ENCODE assay signal across 3 cellular contexts in genomic region chr20:60378620-60379019, GRCh38.
"Had no signal": no experiment of that assay in that cellular context is flagged by ENCODE, and none has a peak within 500 bp of the region (broad histone marks: within the 10 kb centered on the region; RNA-seq: fewer than 3 reads in every experiment).

No MANE protein-coding gene starts in this region.

- H3K4me3 ChIP-seq: GM12878 had no signal

- DNase-seq: GDM1, GF-D8 had no signal
